Comparison of ENCODE assay signal across 21 cellular contexts in genomic region chr13:62537593-62537992, GRCh38.
A peak's percentile ranks its signal among the peaks of the same experiment; 100 is the strongest.
DNase-seq lines count a peak whose midpoint lies in the region; ATAC-seq, FAIRE-seq and TF ChIP-seq lines count a peak whose summit lies in the region.
"Had no signal": no experiment of that assay in that cellular context is flagged by ENCODE, and none has a peak within 500 bp of the region (broad histone marks: within the 10 kb centered on the region; RNA-seq: fewer than 3 reads in every experiment).

No MANE protein-coding gene starts in this region.

- no TSS peak for BruUV-seq in K562 (replicated peaks; lab: Mats Ljungman, UMichigan)

- H3K9me1 ChIP-seq in K562 (ENCODE audit: control insufficient read depth, insufficient read depth, low read length), result no peaks in the 10 kb centered on the region

- H3K27me3 Mint-ChIP-seq in activated CD8-positive, alpha-beta T cell treated with anti-CD3 and anti-CD28 coated beads, Interleukin-2, amount 10 ng/mL, durations not matched to agents 7 days and 5 days (ENCODE audit: low read depth), result no peaks in the 10 kb centered on the region

- H3K36me3 ChIP-seq in K562 (ENCODE audit: control insufficient read depth, insufficient read depth, low read length), result no peaks in the 10 kb centered on the region

- no peak for TF ChIP-seq EP300 in K562 (IDR thresholded peaks at IDR 0.05; ENCODE audit: low read length)

- in situ Hi-C loops in K562 (cut with MboI), result no loop called here

- POLR2A ChIA-PET in K562 (lab: Yijun Ruan, JAX), result no interaction called here
- POLR2A ChIA-PET in activated CD8-positive, alpha-beta T cell treated with anti-CD3 and anti-CD28 coated beads, Interleukin-2, amount 10 ng/mL, durations not matched to agents 7 days and 5 days (lab: Charles Lee), result no interaction called here

- no peak overlapping the region for H3K27ac Mint-ChIP-seq in activated CD8-positive, alpha-beta T cell treated with anti-CD3 and anti-CD28 coated beads, Interleukin-2, amount 10 ng/mL, durations not matched to agents 7 days and 5 days

- H2AFZ ChIP-seq in K562 (ENCODE audit: low read depth, low read length), result no peak overlapping the region

- H3K79me2 ChIP-seq in K562 (ENCODE audit: control insufficient read depth, insufficient read depth, low read length), result no peaks in the 10 kb centered on the region

- CTCF ChIA-PET in K562 (lab: Yijun Ruan, JAX; ENCODE audit: low intra/inter-chr PET ratio), result no interaction called here
- CTCF ChIA-PET in activated CD8-positive, alpha-beta T cell treated with anti-CD3 and anti-CD28 coated beads, Interleukin-2, amount 10 ng/mL, durations not matched to agents 7 days and 5 days (lab: Charles Lee), result no interaction called here

- no peak overlapping the region for H3K27ac ChIP-seq in K562 (ENCODE audit: extremely low read depth, low read depth, low read length)
- H3K27ac ChIP-seq: C4-2B, KMS-11 had no signal

- intact Hi-C loops in K562 (cut with micrococcal nuclease), result no loop called here

- no peak for TF ChIP-seq RAD21 in K562 (CRISPR knock-in tag; conservative IDR thresholded peaks at IDR 0.05 in 1 of 2, IDR thresholded peaks at IDR 0.05 in 1 of 2)

- H3K4me3 Mint-ChIP-seq in activated CD8-positive, alpha-beta T cell treated with anti-CD3 and anti-CD28 coated beads, Interleukin-2, amount 10 ng/mL, durations not matched to agents 7 days and 5 days, result no peak overlapping the region

- FAIRE-seq in K562 (lab: Jason Lieb, UNC), result no peak
- FAIRE-seq: H1, RCC 7860 had no signal

- no peak overlapping the region for H3K4me2 ChIP-seq in K562 (ENCODE audit: insufficient read depth, low read length)
- H3K4me2 ChIP-seq: KMS-11 had no signal

- no peaks in the 10 kb centered on the region for H4K20me1 ChIP-seq in K562 (replicated peaks; ENCODE audit: control insufficient read depth, insufficient read depth, low read length)

- no peaks in the 10 kb centered on the region for H3K36me3 Mint-ChIP-seq in activated CD8-positive, alpha-beta T cell treated with anti-CD3 and anti-CD28 coated beads, Interleukin-2, amount 10 ng/mL, durations not matched to agents 7 days and 5 days (ENCODE audit: low read depth)

- H3K9me3 ChIP-seq in K562 (replicated peaks; ENCODE audit: control insufficient read depth, insufficient read depth, low read depth, low read length), result no peaks in the 10 kb centered on the region

- H3K9ac ChIP-seq in K562 (ENCODE audit: insufficient read depth in 1 of 2, low read depth in 2 of 2, low read length in 2 of 2), result no peak overlapping the region
- H3K9ac ChIP-seq: KMS-11 had no signal

- H3K27me3 ChIP-seq in K562 (ENCODE audit: control insufficient read depth in 2 of 2, insufficient read depth in 2 of 2, low read length in 2 of 2), result no peaks in the 10 kb centered on the region

- WGBS in K562 (ENCODE audit: insufficient coverage, low coverage, missing lambda C conversion rate), result 0% methylated on average over 1 of the region's 1 CpG

- H3K4me1 ChIP-seq in K562 (replicated peaks in 1 of 2; ENCODE audit: control insufficient read depth in 2 of 2, insufficient read depth in 2 of 2, low read length in 2 of 2), result no peaks in the 10 kb centered on the region

- DNase-seq in NCI-H82 (lab: John Stamatoyannopoulos, UW) (peak; percentile 10), NCI-H82 treated with DMSO at 0.1 percent for 48 hours (lab: John Stamatoyannopoulos, UW; ENCODE audit: unreplicated experiment) (no peak), GM12865 (ENCODE audit: low read depth) (peak; percentile 2), NCI-H1417 (lab: John Stamatoyannopoulos, UW) (peak in 2 of 3 experiments; percentile 53 to 94), K562 (ENCODE audit: extremely low read depth in 1 of 4, low spot score in 3 of 4) (no peak)
- no peak for DNase-seq in activated CD8-positive, alpha-beta T cell treated with anti-CD3 and anti-CD28 coated beads, Interleukin-2, amount 10 ng/mL, durations not matched to agents 7 days and 5 days
- no peak for DNase-seq in activated CD8-positive, alpha-beta memory T cell treated with anti-CD3 and anti-CD28 coated beads, Interleukin-2, amount 50 U/mL, for 48 hours
- DNase-seq: ACHN; DND-41; GDM1; MV-4-11; NCI-H187; NCI-H2171 treated with DMSO at 0.1 percent for 48 hours; NCI-H510A treated with DMSO at 0.1 percent for 48 hours; NK-92 treated with Interleukin-12 subunit alpha and Interleukin-12 subunit beta, amount 100 ng/mL, for 24 hours; SW 1271 had no signal

- ATAC-seq in K562, result no peak
- no peak for ATAC-seq in activated CD8-positive, alpha-beta T cell treated with anti-CD3 and anti-CD28 coated beads, Interleukin-2, amount 10 ng/mL, durations not matched to agents 7 days and 5 days
- ATAC-seq: Right ventricle myocardium inferior had no signal

- no peaks in the 10 kb centered on the region for H3K4me1 Mint-ChIP-seq in activated CD8-positive, alpha-beta T cell treated with anti-CD3 and anti-CD28 coated beads, Interleukin-2, amount 10 ng/mL, durations not matched to agents 7 days and 5 days (ENCODE audit: low read depth)

- H3K4me3 ChIP-seq in GM12865 (ENCODE audit: low read depth, low read length) (no peak overlapping the region), K562 (no peak overlapping the region)

- peaks cover 11% of the 10 kb centered on the region for H3K9me3 Mint-ChIP-seq in activated CD8-positive, alpha-beta T cell treated with anti-CD3 and anti-CD28 coated beads, Interleukin-2, amount 10 ng/mL, durations not matched to agents 7 days and 5 days (ENCODE audit: insufficient read depth)

- TF ChIP-seq CTCF in GM12865 (IDR thresholded peaks at IDR 0.05; ENCODE audit: insufficient read depth, low read depth, low read length, missing control alignments) (no peak), K562 (IDR thresholded peaks at IDR 0.05 in 2 of 3, conservative IDR thresholded peaks at IDR 0.05 in 1 of 3; ENCODE audit: insufficient read depth in 2 of 3, low read depth in 1 of 3, low read length in 3 of 3) (no peak)

- no peak for TF ChIP-seq POLR2A in K562 (conservative IDR thresholded peaks at IDR 0.05)

TF ChIP-seq in K562, 482 proteins besides CTCF, POLR2A, EP300 and RAD21:
- TF ChIP-seq E2F3 (CRISPR knock-in tag; IDR thresholded peaks at IDR 0.05), result no peak
- TF ChIP-seq CREB1 (IDR thresholded peaks at IDR 0.05), result no peak
- no peak for TF ChIP-seq CREB1 (CRISPR knock-in tag; IDR thresholded peaks at IDR 0.05)
- TF ChIP-seq SMARCB1 (IDR thresholded peaks at IDR 0.05; ENCODE audit: insufficient read length, low read depth), result no peak
- no peak for TF ChIP-seq HNRNPL (IDR thresholded peaks at IDR 0.05; ENCODE audit: low read depth, low read length)
- TF ChIP-seq NFIC (IDR thresholded peaks at IDR 0.05), result peak; percentile 57; the same call in 1 of the 2 replicates
- TF ChIP-seq KLF16 (IDR thresholded peaks at IDR 0.05), result no peak
- TF ChIP-seq TAF1 (IDR thresholded peaks at IDR 0.05; ENCODE audit: control insufficient read depth, extremely low read depth, insufficient read depth, low read length, severe bottlenecking), result no peak
- no peak for TF ChIP-seq TRIM24 (IDR thresholded peaks at IDR 0.05)
- no peak for TF ChIP-seq ZNF282 (CRISPR knock-in tag; IDR thresholded peaks at IDR 0.05)
- TF ChIP-seq NFIX (CRISPR knock-in tag; IDR thresholded peaks at IDR 0.05; ENCODE audit: low read depth), result peak; percentile 38

Comparison
In these comparisons a context has a peak if more than half of its experiments do, and no peak if none do; other contexts are left out.
1. DNase-seq: peak in NCI-H82 (single experiment), GM12865 (single experiment) and NCI-H1417 (2 of 3); none in NCI-H82 treated with DMSO at 0.1 percent for 48 hours (single experiment), K562 (0 of 4), activated CD8-positive, alpha-beta T cell treated with anti-CD3 and anti-CD28 coated beads, Interleukin-2, amount 10 ng/mL, durations not matched to agents 7 days and 5 days (single experiment) and activated CD8-positive, alpha-beta memory T cell treated with anti-CD3 and anti-CD28 coated beads, Interleukin-2, amount 50 U/mL, for 48 hours (single experiment).